In the genomic region with DNA sequence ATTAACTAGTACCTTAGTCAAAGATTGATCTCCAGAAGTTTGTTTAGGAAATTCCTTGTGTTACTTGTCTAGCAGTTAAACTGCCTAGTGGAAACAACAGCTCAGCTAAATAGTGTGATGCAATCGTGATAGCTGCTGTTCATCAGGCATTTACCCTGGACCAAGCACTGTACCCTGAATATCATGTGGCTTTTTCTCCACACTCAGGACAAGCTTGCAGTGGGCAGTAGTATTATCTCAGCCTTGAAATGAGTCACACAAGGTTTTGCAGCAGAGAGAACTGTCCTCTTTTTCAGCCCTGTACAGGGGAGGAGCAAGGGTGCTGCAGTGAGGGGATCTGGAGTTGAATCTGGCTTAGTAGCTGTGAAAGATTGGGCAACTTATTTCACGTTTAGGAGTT, we compare ENCODE assay signal across 1 cellular context.
TF ChIP-seq lines count a peak whose summit lies in the region.

No MANE protein-coding gene starts in this region.

TF ChIP-seq in A549, 52 proteins besides CTCF, POLR2A, EP300 and RAD21 (continued from another document):
- TF ChIP-seq, protein P1, sequence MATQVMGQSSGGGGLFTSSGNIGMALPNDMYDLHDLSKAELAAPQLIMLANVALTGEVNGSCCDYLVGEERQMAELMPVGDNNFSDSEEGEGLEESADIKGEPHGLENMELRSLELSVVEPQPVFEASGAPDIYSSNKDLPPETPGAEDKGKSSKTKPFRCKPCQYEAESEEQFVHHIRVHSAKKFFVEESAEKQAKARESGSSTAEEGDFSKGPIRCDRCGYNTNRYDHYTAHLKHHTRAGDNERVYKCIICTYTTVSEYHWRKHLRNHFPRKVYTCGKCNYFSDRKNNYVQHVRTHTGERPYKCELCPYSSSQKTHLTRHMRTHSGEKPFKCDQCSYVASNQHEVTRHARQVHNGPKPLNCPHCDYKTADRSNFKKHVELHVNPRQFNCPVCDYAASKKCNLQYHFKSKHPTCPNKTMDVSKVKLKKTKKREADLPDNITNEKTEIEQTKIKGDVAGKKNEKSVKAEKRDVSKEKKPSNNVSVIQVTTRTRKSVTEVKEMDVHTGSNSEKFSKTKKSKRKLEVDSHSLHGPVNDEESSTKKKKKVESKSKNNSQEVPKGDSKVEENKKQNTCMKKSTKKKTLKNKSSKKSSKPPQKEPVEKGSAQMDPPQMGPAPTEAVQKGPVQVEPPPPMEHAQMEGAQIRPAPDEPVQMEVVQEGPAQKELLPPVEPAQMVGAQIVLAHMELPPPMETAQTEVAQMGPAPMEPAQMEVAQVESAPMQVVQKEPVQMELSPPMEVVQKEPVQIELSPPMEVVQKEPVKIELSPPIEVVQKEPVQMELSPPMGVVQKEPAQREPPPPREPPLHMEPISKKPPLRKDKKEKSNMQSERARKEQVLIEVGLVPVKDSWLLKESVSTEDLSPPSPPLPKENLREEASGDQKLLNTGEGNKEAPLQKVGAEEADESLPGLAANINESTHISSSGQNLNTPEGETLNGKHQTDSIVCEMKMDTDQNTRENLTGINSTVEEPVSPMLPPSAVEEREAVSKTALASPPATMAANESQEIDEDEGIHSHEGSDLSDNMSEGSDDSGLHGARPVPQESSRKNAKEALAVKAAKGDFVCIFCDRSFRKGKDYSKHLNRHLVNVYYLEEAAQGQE (IDR thresholded peaks at IDR 0.05), result no peak
- TF ChIP-seq ZC3H11A (IDR thresholded peaks at IDR 0.05) (no peak), TFCP2L1 (CRISPR knock-in tag; IDR thresholded peaks at IDR 0.05) (no peak), CHD2 (IDR thresholded peaks at IDR 0.05; ENCODE audit: low read length, partially characterized antibody) (no peak), KDM5A (IDR thresholded peaks at IDR 0.05) (no peak), EHF (CRISPR knock-in tag; IDR thresholded peaks at IDR 0.05) (no peak), FOSL2 (IDR thresholded peaks at IDR 0.05) (peak; percentile 21; the same call in 1 of the 2 replicates), FOSL2 (CRISPR knock-in tag; IDR thresholded peaks at IDR 0.05) (peak; percentile 69), SMC3 (IDR thresholded peaks at IDR 0.05) (peak; percentile 43; the same call in 1 of the 3 replicates), TP53 (CRISPR knock-in tag; IDR thresholded peaks at IDR 0.05) (no peak), SREBF2 (IDR thresholded peaks at IDR 0.05) (no peak), FOXS1 (CRISPR knock-in tag; IDR thresholded peaks at IDR 0.05) (no peak), CEBPB (IDR thresholded peaks at IDR 0.05) (peak; percentile 70 to 88; a peak in 3 of 4 replicates), MAFK (IDR thresholded peaks at IDR 0.05; ENCODE audit: partially characterized antibody) (peak; percentile 73)
- TF ChIP-seq, protein P2, sequence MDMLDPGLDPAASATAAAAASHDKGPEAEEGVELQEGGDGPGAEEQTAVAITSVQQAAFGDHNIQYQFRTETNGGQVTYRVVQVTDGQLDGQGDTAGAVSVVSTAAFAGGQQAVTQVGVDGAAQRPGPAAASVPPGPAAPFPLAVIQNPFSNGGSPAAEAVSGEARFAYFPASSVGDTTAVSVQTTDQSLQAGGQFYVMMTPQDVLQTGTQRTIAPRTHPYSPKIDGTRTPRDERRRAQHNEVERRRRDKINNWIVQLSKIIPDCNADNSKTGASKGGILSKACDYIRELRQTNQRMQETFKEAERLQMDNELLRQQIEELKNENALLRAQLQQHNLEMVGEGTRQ (IDR thresholded peaks at IDR 0.05), result no peak
- TF ChIP-seq, protein P3, sequence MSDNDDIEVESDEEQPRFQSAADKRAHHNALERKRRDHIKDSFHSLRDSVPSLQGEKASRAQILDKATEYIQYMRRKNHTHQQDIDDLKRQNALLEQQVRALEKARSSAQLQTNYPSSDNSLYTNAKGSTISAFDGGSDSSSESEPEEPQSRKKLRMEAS (IDR thresholded peaks at IDR 0.05), result peak; percentile 26; the same call in 1 of the 2 replicates
- TF ChIP-seq, protein P4, sequence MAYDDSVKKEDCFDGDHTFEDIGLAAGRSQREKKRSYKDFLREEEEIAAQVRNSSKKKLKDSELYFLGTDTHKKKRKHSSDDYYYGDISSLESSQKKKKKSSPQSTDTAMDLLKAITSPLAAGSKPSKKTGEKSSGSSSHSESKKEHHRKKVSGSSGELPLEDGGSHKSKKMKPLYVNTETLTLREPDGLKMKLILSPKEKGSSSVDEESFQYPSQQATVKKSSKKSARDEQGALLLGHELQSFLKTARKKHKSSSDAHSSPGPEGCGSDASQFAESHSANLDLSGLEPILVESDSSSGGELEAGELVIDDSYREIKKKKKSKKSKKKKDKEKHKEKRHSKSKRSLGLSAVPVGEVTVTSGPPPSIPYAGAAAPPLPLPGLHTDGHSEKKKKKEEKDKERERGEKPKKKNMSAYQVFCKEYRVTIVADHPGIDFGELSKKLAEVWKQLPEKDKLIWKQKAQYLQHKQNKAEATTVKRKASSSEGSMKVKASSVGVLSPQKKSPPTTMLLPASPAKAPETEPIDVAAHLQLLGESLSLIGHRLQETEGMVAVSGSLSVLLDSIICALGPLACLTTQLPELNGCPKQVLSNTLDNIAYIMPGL (CRISPR knock-in tag; IDR thresholded peaks at IDR 0.05; ENCODE audit: borderline replicate concordance), result no peak
